In genomic region chr2:30665761-30666306, GRCh38 we compare ENCODE assay signal across 13 cellular contexts.
DNase-seq lines count a peak whose midpoint lies in the region; ATAC-seq, FAIRE-seq and TF ChIP-seq lines count a peak whose summit lies in the region.
"Had no signal": no experiment of that assay in that cellular context is flagged by ENCODE, and none has a peak within 500 bp of the region (broad histone marks: within the 10 kb centered on the region; RNA-seq: fewer than 3 reads in every experiment).

No MANE protein-coding gene starts in this region.

- peak overlapping the region; percentile 78 for H3K14ac ChIP-seq in trophoblast cell (ENCODE audit: low read length)

- no peaks in the 10 kb centered on the region for H3K4me1 Mint-ChIP-seq in T-helper 17 cell
- H3K4me1 Mint-ChIP-seq: T-cell had no signal

- H4K91ac ChIP-seq in trophoblast cell (ENCODE audit: low read depth, low read length), result peak overlapping the region; percentile 90

- H2AK5ac ChIP-seq in trophoblast cell (ENCODE audit: low read length), result peak overlapping the region; percentile 79

- FAIRE-seq in A549 (lab: Jason Lieb, UNC), result no peak

- no peaks in the 10 kb centered on the region for H3K36me3 Mint-ChIP-seq in T-helper 17 cell (ENCODE audit: low read depth)

- WGBS in A549 (ENCODE audit: missing lambda C conversion rate), result 77% methylated on average over 3 of the region's 3 CpGs
- no CpG with 5 or more reads among the region's 3 CpGs for WGBS in trophoblast cell (ENCODE audit: extremely low coverage, insufficient coverage, insufficient read length)

- DNase-seq in A549 (ENCODE audit: low read depth in 1 of 2, low spot score in 1 of 2) (no peak), RWPE1 (ENCODE audit: low spot score) (no peak), fibroblast of lung (ENCODE audit: low read depth in 2 of 2) (no peak), trophoblast cell (no peak), NCI-H146 (lab: John Stamatoyannopoulos, UW) (no peak), globus pallidus (ENCODE audit: low spot score) (no peak), T-helper 17 cell (no peak)
- DNase-seq: activated CD4-positive, alpha-beta T cell treated with anti-CD3 and anti-CD28 coated beads, Interleukin-2, amount 50 U/mL, for 1 hour; activated effector memory CD4-positive, alpha-beta T cell treated with anti-CD3 and anti-CD28 coated beads, Interleukin-2, amount 50 U/mL, for 16 hours; caudate nucleus; naive B cell; T-cell had no signal

- H3K79me2 ChIP-seq in fibroblast of lung (ENCODE audit: control insufficient read depth, insufficient read depth, low read length) (no peaks in the 10 kb centered on the region), trophoblast cell (ENCODE audit: control insufficient read depth, insufficient read depth, low read length, poor library complexity) (no peaks in the 10 kb centered on the region)

- H2BK12ac ChIP-seq in trophoblast cell (ENCODE audit: low read length), result peak overlapping the region; percentile 3

- no peak overlapping the region for H3K4me3 ChIP-seq in A549
- H3K4me3 ChIP-seq in fibroblast of lung (replicated peaks in 1 of 4; ENCODE audit: control extremely low read depth in 1 of 4, insufficient read depth in 1 of 4, low read depth in 3 of 4, low read length in 4 of 4), result no peak overlapping the region
- H3K4me3 ChIP-seq in trophoblast cell (ENCODE audit: low read depth, low read length), result no peak overlapping the region

- peak overlapping the region; percentile 77 to 89 for H3K27ac ChIP-seq in A549
- peak overlapping the region; percentile 94 for H3K27ac ChIP-seq in RWPE1
- H3K27ac ChIP-seq in fibroblast of lung (ENCODE audit: insufficient read depth, low read length), result peak overlapping the region; percentile 99
- peak overlapping the region; percentile 29 for H3K27ac ChIP-seq in trophoblast cell (ENCODE audit: low read depth, low read length)

- no peak overlapping the region for H3K4me3 Mint-ChIP-seq in T-helper 17 cell
- H3K4me3 Mint-ChIP-seq: T-cell had no signal

- peaks cover 12% of the 10 kb centered on the region for H3K79me1 ChIP-seq in trophoblast cell (ENCODE audit: low read length)

- H3K23ac ChIP-seq in trophoblast cell (ENCODE audit: low read length), result peak overlapping the region; percentile 0

- H3K9me3 ChIP-seq in A549 (peaks cover 48% of the 10 kb centered on the region), fibroblast of lung (ENCODE audit: control insufficient read depth, insufficient read depth, low read depth, low read length) (no peaks in the 10 kb centered on the region), trophoblast cell (ENCODE audit: insufficient read depth, low read depth, low read length) (peaks cover 6% of the 10 kb centered on the region), T-helper 17 cell (ENCODE audit: control insufficient read depth, low read length, poor library complexity, severe bottlenecking) (no peaks in the 10 kb centered on the region)

- H2AFZ ChIP-seq in fibroblast of lung (ENCODE audit: low read length), result no peak overlapping the region
- H2AFZ ChIP-seq in trophoblast cell (ENCODE audit: insufficient read depth, low read length, poor library complexity), result peak overlapping the region; percentile 45

- ATAC-seq in A549, result peak; percentile 14 to 35; a peak in 5 of 6 replicates
- no peak for ATAC-seq in T-helper 17 cell
- ATAC-seq in activated CD4-positive, CD25-positive, alpha-beta regulatory T cell treated with anti-CD3 and anti-CD28 coated beads, Interleukin-2, amount 50 U/mL, for 24 hours, result no peak
- ATAC-seq: T-cell had no signal

- no peaks in the 10 kb centered on the region for H3K36me3 ChIP-seq in fibroblast of lung (ENCODE audit: control insufficient read depth, insufficient read depth, low read length)
- no peaks in the 10 kb centered on the region for H3K36me3 ChIP-seq in trophoblast cell (ENCODE audit: control insufficient read depth in 1 of 2, insufficient read depth in 2 of 2, low read length in 2 of 2)

- peak overlapping the region; percentile 1 for H4K8ac ChIP-seq in trophoblast cell (ENCODE audit: low read depth, low read length)

- TF ChIP-seq EP300 in A549 (IDR thresholded peaks at IDR 0.05), result no peak

- H2BK5ac ChIP-seq in trophoblast cell (ENCODE audit: low read depth, low read length, poor library complexity), result peak overlapping the region; percentile 72

- H2BK120ac ChIP-seq in trophoblast cell (ENCODE audit: insufficient read depth, low read length, poor library complexity), result peak overlapping the region; percentile 91

- POLR2A ChIA-PET in A549 (lab: Yijun Ruan, JAX) (interaction anchor here (1.0 to 1.1 kb wide), 2 partner anchors 240 to 433 kb away, joined by 3 read pairs; no protein-coding TSS in a partner anchor), RWPE1 (lab: Yijun Ruan, JAX; ENCODE audit: low non-redundant PET) (no interaction called here)

- no peak overlapping the region for H3K27ac Mint-ChIP-seq in T-helper 17 cell
- H3K27ac Mint-ChIP-seq: T-cell had no signal

- no peak for TF ChIP-seq RAD21 in A549 (conservative IDR thresholded peaks at IDR 0.05 in 1 of 2, IDR thresholded peaks at IDR 0.05 in 1 of 2)

- peak overlapping the region; percentile 42 for H3K4ac ChIP-seq in trophoblast cell (ENCODE audit: low read depth, low read length)

- TF ChIP-seq CTCF in A549 (IDR thresholded peaks at IDR 0.05) (no peak), RWPE1 (conservative IDR thresholded peaks at IDR 0.05; ENCODE audit: low read depth) (no peak), fibroblast of lung (conservative IDR thresholded peaks at IDR 0.05 in 1 of 2, IDR thresholded peaks at IDR 0.05 in 1 of 2; ENCODE audit: low read depth in 1 of 2, low read length in 2 of 2) (no peak)

- H4K12ac ChIP-seq in trophoblast cell (ENCODE audit: low read depth, low read length), result no peak overlapping the region

- no peaks in the 10 kb centered on the region for H3K27me3 Mint-ChIP-seq in T-helper 17 cell

- peak overlapping the region; percentile 90 for H3K18ac ChIP-seq in trophoblast cell (ENCODE audit: low read length)

- CTCF ChIA-PET in A549 (lab: Yijun Ruan, JAX), result interaction anchor here (0.7 to 2.4 kb wide), 11 partner anchors 12 to 518 kb away, joined by 3 to 9 read pairs (median 4); no protein-coding TSS in a partner anchor
- CTCF ChIA-PET in RWPE1 (lab: Yijun Ruan, JAX), result interaction anchor here (0.6 kb wide), 1 partner anchor 298 kb away, joined by 3 read pairs; no protein-coding TSS in a partner anchor

- H3K4me2 ChIP-seq in A549 (peak overlapping the region; percentile 61), fibroblast of lung (ENCODE audit: extremely low read depth, insufficient read depth, low read length) (peak overlapping the region; percentile 62), trophoblast cell (ENCODE audit: low read length) (no peak overlapping the region)

- TF ChIP-seq POLR2A in A549 (IDR thresholded peaks at IDR 0.05; ENCODE audit: low read length), result no peak

- H4K20me1 ChIP-seq in fibroblast of lung (ENCODE audit: control insufficient read depth, extremely low read depth, insufficient read depth, low read length), result no peaks in the 10 kb centered on the region

- peak overlapping the region; percentile 44 for H3K9ac ChIP-seq in fibroblast of lung (ENCODE audit: insufficient read depth, low read length)
- no peak overlapping the region for H3K9ac ChIP-seq in trophoblast cell (ENCODE audit: low read length)

- H3K4me1 ChIP-seq in A549 (peaks cover 43% of the 10 kb centered on the region), fibroblast of lung (ENCODE audit: control insufficient read depth, extremely low read depth, insufficient read depth, low read length) (peaks cover 26% of the 10 kb centered on the region), trophoblast cell (ENCODE audit: control insufficient read depth in 1 of 2, insufficient read depth in 2 of 2, low read length in 2 of 2) (peaks cover 14 to 15% of the 10 kb centered on the region in 2 experiments)

- H3K27me3 ChIP-seq in fibroblast of lung (ENCODE audit: control insufficient read depth, insufficient read depth, low read length) (no peaks in the 10 kb centered on the region), trophoblast cell (ENCODE audit: insufficient read depth, low read length) (no peaks in the 10 kb centered on the region)

TF ChIP-seq in A549, 52 proteins besides CTCF, POLR2A, EP300 and RAD21:
- TF ChIP-seq RARB (CRISPR knock-in tag; IDR thresholded peaks at IDR 0.05) (0 out of 2 replicates have a peak, but pooled peaks have one; percentile 37), FOSB (CRISPR knock-in tag; IDR thresholded peaks at IDR 0.05) (no peak)

Comparison
In these comparisons a context has a peak if more than half of its experiments do, and no peak if none do; other contexts are left out.
1. ATAC-seq: peak in A549 (2 of 2); none in T-helper 17 cell (single experiment) and activated CD4-positive, CD25-positive, alpha-beta regulatory T cell treated with anti-CD3 and anti-CD28 coated beads, Interleukin-2, amount 50 U/mL, for 24 hours (0 of 2).
2. H3K27ac ChIP-seq: peak in every context shown above with its lines; median percentile 99 in fibroblast of lung; 94 in RWPE1; 83 in A549; 29 in trophoblast cell.